Comparison of ENCODE assay signal across 1 cellular context in the genomic region with DNA sequence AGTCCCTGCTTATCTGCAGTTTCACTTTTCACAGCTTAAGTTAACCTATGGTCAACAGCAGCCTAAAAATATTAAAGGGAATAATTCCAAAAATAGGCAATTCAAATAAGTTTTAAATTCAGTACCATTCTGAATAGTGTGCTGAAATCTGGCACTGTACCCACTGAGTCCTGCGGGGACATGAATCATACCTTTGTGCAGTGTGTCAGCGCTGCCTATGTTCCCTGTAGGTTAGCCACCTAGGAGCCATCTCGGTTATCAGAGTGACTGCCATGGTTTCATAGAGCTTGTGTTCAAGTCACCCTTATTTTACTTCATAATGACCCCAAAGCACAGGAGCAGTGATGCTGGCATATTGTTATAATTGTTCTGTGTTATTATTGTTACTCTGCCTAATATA.
TF ChIP-seq lines count a peak whose summit lies in the region.

No MANE protein-coding gene starts in this region.

TF ChIP-seq in HepG2, 621 proteins besides CTCF, POLR2A, EP300 and RAD21 (continued from another document):
- TF ChIP-seq GMEB2 (CRISPR knock-in tag; IDR thresholded peaks at IDR 0.05; ENCODE audit: low read depth) (no peak), HHEX (CRISPR knock-in tag; IDR thresholded peaks at IDR 0.05) (no peak), HCFC1 (IDR thresholded peaks at IDR 0.05; ENCODE audit: low read depth, low read length) (no peak), HMGXB4 (CRISPR knock-in tag; IDR thresholded peaks at IDR 0.05; ENCODE audit: borderline replicate concordance in 1 of 2, low read depth in 1 of 2) (no peak)
- TF ChIP-seq, protein P1, sequence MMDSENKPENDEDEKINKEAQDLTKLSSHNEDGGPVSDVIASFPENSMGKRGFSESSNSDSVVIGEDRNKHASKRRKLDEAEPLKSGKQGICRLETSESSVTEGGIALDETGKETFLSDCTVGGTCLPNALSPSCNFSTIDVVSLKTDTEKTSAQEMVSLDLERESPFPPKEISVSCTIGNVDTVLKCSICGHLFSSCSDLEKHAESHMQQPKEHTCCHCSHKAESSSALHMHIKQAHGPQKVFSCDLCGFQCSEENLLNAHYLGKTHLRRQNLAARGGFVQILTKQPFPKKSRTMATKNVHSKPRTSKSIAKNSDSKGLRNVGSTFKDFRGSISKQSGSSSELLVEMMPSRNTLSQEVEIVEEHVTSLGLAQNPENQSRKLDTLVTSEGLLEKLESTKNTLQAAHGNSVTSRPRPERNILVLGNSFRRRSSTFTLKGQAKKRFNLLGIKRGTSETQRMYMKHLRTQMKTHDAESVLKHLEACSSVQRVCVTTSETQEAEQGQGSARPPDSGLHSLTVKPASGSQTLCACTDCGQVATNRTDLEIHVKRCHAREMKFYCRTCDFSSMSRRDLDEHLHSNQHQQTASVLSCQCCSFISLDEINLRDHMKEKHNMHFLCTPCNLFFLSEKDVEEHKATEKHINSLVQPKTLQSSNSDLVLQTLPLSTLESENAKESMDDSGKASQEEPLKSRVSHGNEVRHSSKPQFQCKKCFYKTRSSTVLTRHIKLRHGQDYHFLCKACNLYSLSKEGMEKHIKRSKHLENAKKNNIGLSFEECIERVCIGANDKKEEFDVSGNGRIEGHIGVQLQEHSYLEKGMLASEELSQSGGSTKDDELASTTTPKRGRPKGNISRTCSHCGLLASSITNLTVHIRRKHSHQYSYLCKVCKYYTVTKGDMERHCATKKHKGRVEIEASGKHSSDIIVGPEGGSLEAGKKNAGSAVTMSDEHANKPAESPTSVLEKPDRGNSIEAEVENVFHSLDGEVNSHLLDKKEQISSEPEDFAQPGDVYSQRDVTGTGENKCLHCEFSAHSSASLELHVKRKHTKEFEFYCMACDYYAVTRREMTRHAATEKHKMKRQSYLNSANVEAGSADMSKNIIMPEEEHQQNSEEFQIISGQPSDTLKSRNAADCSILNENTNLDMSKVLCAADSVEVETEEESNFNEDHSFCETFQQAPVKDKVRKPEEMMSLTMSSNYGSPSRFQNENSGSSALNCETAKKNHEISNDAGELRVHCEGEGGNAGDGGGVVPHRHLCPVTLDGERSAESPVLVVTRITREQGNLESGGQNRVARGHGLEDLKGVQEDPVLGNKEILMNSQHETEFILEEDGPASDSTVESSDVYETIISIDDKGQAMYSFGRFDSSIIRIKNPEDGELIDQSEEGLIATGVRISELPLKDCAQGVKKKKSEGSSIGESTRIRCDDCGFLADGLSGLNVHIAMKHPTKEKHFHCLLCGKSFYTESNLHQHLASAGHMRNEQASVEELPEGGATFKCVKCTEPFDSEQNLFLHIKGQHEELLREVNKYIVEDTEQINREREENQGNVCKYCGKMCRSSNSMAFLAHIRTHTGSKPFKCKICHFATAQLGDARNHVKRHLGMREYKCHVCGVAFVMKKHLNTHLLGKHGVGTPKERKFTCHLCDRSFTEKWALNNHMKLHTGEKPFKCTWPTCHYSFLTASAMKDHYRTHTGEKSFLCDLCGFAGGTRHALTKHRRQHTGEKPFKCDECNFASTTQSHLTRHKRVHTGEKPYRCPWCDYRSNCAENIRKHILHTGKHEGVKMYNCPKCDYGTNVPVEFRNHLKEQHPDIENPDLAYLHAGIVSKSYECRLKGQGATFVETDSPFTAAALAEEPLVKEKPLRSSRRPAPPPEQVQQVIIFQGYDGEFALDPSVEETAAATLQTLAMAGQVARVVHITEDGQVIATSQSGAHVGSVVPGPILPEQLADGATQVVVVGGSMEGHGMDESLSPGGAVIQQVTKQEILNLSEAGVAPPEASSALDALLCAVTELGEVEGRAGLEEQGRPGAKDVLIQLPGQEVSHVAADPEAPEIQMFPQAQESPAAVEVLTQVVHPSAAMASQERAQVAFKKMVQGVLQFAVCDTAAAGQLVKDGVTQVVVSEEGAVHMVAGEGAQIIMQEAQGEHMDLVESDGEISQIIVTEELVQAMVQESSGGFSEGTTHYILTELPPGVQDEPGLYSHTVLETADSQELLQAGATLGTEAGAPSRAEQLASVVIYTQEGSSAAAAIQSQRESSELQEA (CRISPR knock-in tag; IDR thresholded peaks at IDR 0.05; ENCODE audit: not compliant biosample characterization), result no peak
